ENCODE assay signal across 27 cellular contexts in genomic region chr9:118091676-118092490, GRCh38.
DNase-seq lines count a peak whose midpoint lies in the region; FAIRE-seq and TF ChIP-seq lines count a peak whose summit lies in the region.
"Had no signal": no experiment of that assay in that cellular context is flagged by ENCODE, and none has a peak within 500 bp of the region (broad histone marks: within the 10 kb centered on the region; RNA-seq: fewer than 3 reads in every experiment).

No MANE protein-coding gene starts in this region.

- peak overlapping the region; percentile 51 for H3K27ac Mint-ChIP-seq in progenitor cell of endocrine pancreas
- H3K27ac Mint-ChIP-seq: CD8-positive, alpha-beta T cell had no signal

- H3K4me3 Mint-ChIP-seq in progenitor cell of endocrine pancreas (ENCODE audit: low read depth): no peak overlapping the region
- H3K4me3 Mint-ChIP-seq: CD8-positive, alpha-beta T cell had no signal

- H3K36me3 Mint-ChIP-seq in progenitor cell of endocrine pancreas (ENCODE audit: insufficient read depth): no peaks in the 10 kb centered on the region
- H3K36me3 Mint-ChIP-seq: CD8-positive, alpha-beta T cell had no signal

- no peaks in the 10 kb centered on the region for H3K27me3 Mint-ChIP-seq in progenitor cell of endocrine pancreas

- no peak overlapping the region for H3K4me3 ChIP-seq in left ventricle myocardium inferior
- H3K4me3 ChIP-seq: BLaER1 treated with 17β-estradiol and CSF1 and Interleukin-3, amounts not matched to agents 10 nM and 100 nM; PC-9; SK-N-MC had no signal

- DNase-seq in Ammon's horn (ENCODE audit: low spot score): peak; percentile 79
- peak in 12 of 61 donors; percentile 0 to 37 (median 5) for DNase-seq in caudate nucleus (lab: John Stamatoyannopoulos, UW)
- DNase-seq in inferior parietal cortex (ENCODE audit: extremely low spot score): peak; percentile 75
- DNase-seq in progenitor cell of endocrine pancreas (ENCODE audit: low spot score, unreplicated experiment): no peak
- DNase-seq in OCI-M1 (lab: John Stamatoyannopoulos, UW): no peak
- no peak for DNase-seq in left ventricle myocardium inferior
- no peak for DNase-seq in NCI-H774 (lab: John Stamatoyannopoulos, UW)
- no peak for DNase-seq in D721Med (ENCODE audit: insufficient read length, low spot score)
- DNase-seq: ACHN; Calu3; CD8-positive, alpha-beta T cell; GDM1; KBM-7; MM.1S; NCI-H1048; NCI-H1417 treated with DMSO at 0.1 percent for 48 hours; NCI-H187; NCI-H446; NCI-H526; PC-9; RPMI8226; SHP77 had no signal

- H3K9me3 Mint-ChIP-seq in progenitor cell of endocrine pancreas (ENCODE audit: low read depth): no peaks in the 10 kb centered on the region
- H3K9me3 Mint-ChIP-seq: CD8-positive, alpha-beta T cell had no signal

- peaks cover 8% of the 10 kb centered on the region for H3K4me1 Mint-ChIP-seq in progenitor cell of endocrine pancreas (ENCODE audit: low read depth)

- H3K27ac ChIP-seq in caudate nucleus (ENCODE audit: low read depth, low read length) (peak overlapping the region; percentile 96), left ventricle myocardium inferior (replicated peaks) (no peak overlapping the region)
- H3K27ac ChIP-seq: 22Rv1; BLaER1 treated with 17β-estradiol and CSF1 and Interleukin-3, amounts not matched to agents 10 nM and 100 nM; HL-60; PC-9; SK-N-MC had no signal

- no peaks in the 10 kb centered on the region for H3K9me3 ChIP-seq in left ventricle myocardium inferior (replicated peaks)
- H3K9me3 ChIP-seq: BLaER1 treated with 17β-estradiol and CSF1 and Interleukin-3, amounts not matched to agents 10 nM and 100 nM had no signal

- intact Hi-C loops in left ventricle myocardium inferior (cut with micrococcal nuclease): no loop called here

- no peaks in the 10 kb centered on the region for H3K4me1 ChIP-seq in left ventricle myocardium inferior
- H3K4me1 ChIP-seq: BLaER1 treated with 17β-estradiol and CSF1 and Interleukin-3, amounts not matched to agents 10 nM and 100 nM had no signal

- H3K36me3 ChIP-seq in left ventricle myocardium inferior: no peaks in the 10 kb centered on the region
- H3K36me3 ChIP-seq: BLaER1 treated with 17β-estradiol and CSF1 and Interleukin-3, amounts not matched to agents 10 nM and 100 nM had no signal

- no peaks in the 10 kb centered on the region for H3K27me3 ChIP-seq in left ventricle myocardium inferior (ENCODE audit: low read depth)
- H3K27me3 ChIP-seq: BLaER1 treated with 17β-estradiol and CSF1 and Interleukin-3, amounts not matched to agents 10 nM and 100 nM had no signal

- no peak for FAIRE-seq in D721Med (lab: Jason Lieb, UNC)
- FAIRE-seq: HepG2 had no signal

- no peak for TF ChIP-seq CTCF in progenitor cell of endocrine pancreas (IDR thresholded peaks at IDR 0.05; ENCODE audit: unreplicated experiment)
- no peak for TF ChIP-seq CTCF in left ventricle myocardium inferior (IDR thresholded peaks at IDR 0.05; ENCODE audit: borderline replicate concordance)
- TF ChIP-seq CTCF in D721Med (IDR thresholded peaks at IDR 0.05; ENCODE audit: insufficient read depth, missing control alignments): no peak

Comparison
In these comparisons a context has a peak if more than half of its experiments do, and no peak if none do; other contexts are left out.
1. DNase-seq: peak in Ammon's horn (single experiment) and inferior parietal cortex (single experiment); none in progenitor cell of endocrine pancreas (single experiment), OCI-M1 (single experiment), left ventricle myocardium inferior (single experiment), NCI-H774 (single experiment) and D721Med (single experiment).